In genomic region chr13:28744091-28744536, GRCh38 we compare ENCODE assay signal across 13 cellular contexts. TPM values are rescaled to one million over a fixed set of nuclear protein-coding genes. Genes with fewer than 3 reads are reported as not detected.
DNase-seq lines count a peak whose midpoint lies in the region; ATAC-seq and TF ChIP-seq lines count a peak whose summit lies in the region.
"Had no signal": no experiment of that assay in that cellular context is flagged by ENCODE, and none has a peak within 500 bp of the region (broad histone marks: within the 10 kb centered on the region; RNA-seq: fewer than 3 reads in every experiment).

No MANE protein-coding gene starts in this region.

- H3K27me3 ChIP-seq in heart left ventricle (no peaks in the 10 kb centered on the region), right atrium auricular region (no peaks in the 10 kb centered on the region), upper lobe of left lung (no peaks in the 10 kb centered on the region)
- H3K27me3 ChIP-seq: esophagus squamous epithelium had no signal

- H3K36me3 ChIP-seq in heart left ventricle (no peaks in the 10 kb centered on the region), right atrium auricular region (no peaks in the 10 kb centered on the region), upper lobe of left lung (no peaks in the 10 kb centered on the region)
- H3K36me3 ChIP-seq: esophagus squamous epithelium had no signal

- peak in 1 of 5 donors; percentile 40 for DNase-seq in heart left ventricle
- DNase-seq in Right ventricle myocardium superior: no peak
- peak; percentile 83 for DNase-seq in amniotic epithelial cell (ENCODE audit: low read depth)
- peak; percentile 66 for DNase-seq in right atrium auricular region (ENCODE audit: low spot score)
- DNase-seq in upper lobe of left lung: peak in 1 of 2 donors; percentile 44
- no peak for DNase-seq in coronary artery (ENCODE audit: low spot score)
- DNase-seq in activated gamma-delta T cell (lab: John Stamatoyannopoulos, UW): no peak
- DNase-seq: activated naive CD4-positive, alpha-beta T cell; esophagus squamous epithelium; stimulated activated naive CD4-positive, alpha-beta T cell treated with Interleukin-2 at 50 U/mL for 16 hours had no signal

- no peak for TF ChIP-seq CTCF in heart left ventricle (IDR thresholded peaks at IDR 0.05)
- no peak for TF ChIP-seq CTCF in right atrium auricular region (IDR thresholded peaks at IDR 0.05)
- no peak for TF ChIP-seq CTCF in upper lobe of left lung (IDR thresholded peaks at IDR 0.05)
- TF ChIP-seq CTCF in coronary artery (IDR thresholded peaks at IDR 0.05): no peak

- H3K27ac ChIP-seq in heart left ventricle: peak overlapping the region in 4 of 12 donors; percentile 32 to 80 (median 48)
- H3K27ac ChIP-seq in right atrium auricular region: peak overlapping the region in 1 of 2 donors; percentile 9
- peak overlapping the region in 3 of 4 donors; percentile 20 to 36 (median 28) for H3K27ac ChIP-seq in upper lobe of left lung
- peak overlapping the region in 1 of 2 donors; percentile 56 for H3K27ac ChIP-seq in coronary artery
- H3K27ac ChIP-seq: KMS-11 had no signal

- no peaks in the 10 kb centered on the region for H3K9me3 ChIP-seq in heart left ventricle
- no peaks in the 10 kb centered on the region for H3K9me3 ChIP-seq in right atrium auricular region
- no peaks in the 10 kb centered on the region for H3K9me3 ChIP-seq in upper lobe of left lung
- H3K9me3 ChIP-seq: esophagus squamous epithelium had no signal

- WGBS in heart left ventricle, 4 donors: 60 to 76% (median 64%) methylated on average over 6 of the region's 6 CpGs
- WGBS in upper lobe of left lung, 2 donors: 52 to 58% methylated on average over 6 of the region's 6 CpGs

- TF ChIP-seq EP300 in upper lobe of left lung (IDR thresholded peaks at IDR 0.05): peak in 2 of 4 donors; percentile 31 to 73

- intact Hi-C loops in heart left ventricle (cut with DNase I) (no loop called here), Right ventricle myocardium superior (cut with DNase I) (no loop called here)

- peaks cover 0 to 12% (median 0%) of the 10 kb centered on the region in 12 donors for H3K4me1 ChIP-seq in heart left ventricle
- no peaks in the 10 kb centered on the region for H3K4me1 ChIP-seq in right atrium auricular region
- H3K4me1 ChIP-seq in upper lobe of left lung: peaks cover 0 to 3% (median 0%) of the 10 kb centered on the region in 4 donors
- H3K4me1 ChIP-seq: esophagus squamous epithelium had no signal

- ATAC-seq in heart left ventricle (peak in 3 of 4 donors; percentile 55 to 80 (median 62)), Right ventricle myocardium superior (ENCODE audit: poor library complexity) (no peak), upper lobe of left lung (ENCODE audit: low FRiP score in 2 of 2) (peak in 1 of 2 donors; percentile 75), HG03196 (IDR thresholded peaks at IDR 0.05; ENCODE audit: unreplicated experiment) (no peak)
- ATAC-seq: activated CD4-positive, CD25-positive, alpha-beta regulatory T cell treated with anti-CD3 and anti-CD28 coated beads, Interleukin-2, amount 50 U/mL, for 24 hours had no signal

- no peak for TF ChIP-seq POLR2A in heart left ventricle (IDR thresholded peaks at IDR 0.05)
- no peak for TF ChIP-seq POLR2A in upper lobe of left lung (IDR thresholded peaks at IDR 0.05)

- H3K4me3 ChIP-seq in heart left ventricle (no peak overlapping the region), right atrium auricular region (no peak overlapping the region), upper lobe of left lung (no peak overlapping the region), coronary artery (no peak overlapping the region)
- H3K4me3 ChIP-seq: esophagus squamous epithelium had no signal

RNA-seq across cellular contexts. Expression of gene SLC46A3, which starts 25.3 kb away (rescaled TPM):
- 10 to 100 TPM; 11.5 to 18.1 (median 16.2) TPM for total RNA-seq in heart left ventricle
- polyA plus RNA-seq in heart left ventricle: 10 to 100 TPM; 11.1 to 17.0 TPM
- total RNA-seq in Right ventricle myocardium superior: 16.2 TPM
- 10 to 100 TPM; 13.5 to 24.1 TPM for total RNA-seq in right atrium auricular region
- 10 to 100 TPM in 5 of 6 donors, 1 to 10 TPM in 1; 5.8 to 25.0 (median 14.6) TPM for total RNA-seq in upper lobe of left lung

Comparison
In these comparisons a context has a peak if more than half of its experiments do, and no peak if none do; other contexts are left out.
1. ATAC-seq: peak in heart left ventricle (3 of 4); none in Right ventricle myocardium superior (single experiment) and HG03196 (single experiment).
2. DNase-seq: peak in amniotic epithelial cell (single experiment) and right atrium auricular region (single experiment); none in Right ventricle myocardium superior (single experiment), coronary artery (single experiment) and activated gamma-delta T cell (single experiment).